In the genomic region with DNA sequence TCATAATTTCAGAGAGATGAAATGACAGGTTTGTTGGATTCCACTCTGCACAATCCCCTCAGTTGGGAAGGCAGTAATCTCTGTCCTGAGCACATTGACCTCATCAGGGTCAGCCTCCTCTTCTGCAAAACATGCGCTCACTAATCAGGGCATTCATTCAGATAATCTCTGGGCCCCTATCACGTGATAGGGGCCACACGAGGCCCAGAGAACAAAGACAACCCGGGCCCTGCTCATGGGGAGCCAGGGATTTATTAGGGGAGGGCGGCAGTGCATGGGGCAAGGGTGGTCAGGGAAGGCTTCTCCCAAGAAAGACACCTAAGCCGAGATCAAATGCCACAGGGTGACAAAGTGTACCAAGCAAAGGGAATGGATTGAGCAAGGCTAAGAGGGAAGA, we compare ENCODE assay signal across 9 cellular contexts. TPM values are rescaled to one million over a fixed set of nuclear protein-coding genes. Genes with fewer than 3 reads are reported as not detected.
DNase-seq lines count a peak whose midpoint lies in the region; ATAC-seq and TF ChIP-seq lines count a peak whose summit lies in the region.
"Had no signal": no experiment of that assay in that cellular context is flagged by ENCODE, and none has a peak within 500 bp of the region (broad histone marks: within the 10 kb centered on the region; RNA-seq: fewer than 3 reads in every experiment).

No MANE protein-coding gene starts in this region.

- TF ChIP-seq CTCF in GM10266 (IDR thresholded peaks at IDR 0.05; ENCODE audit: control insufficient read depth, insufficient read depth, low read depth, missing control alignments), result no peak

- intact Hi-C loops in activated T-helper 2 cell treated with anti-CD3 and anti-CD28 coated beads, Interferon-gamma antibody, Interleukin-2, Interleukin-4, amounts not matched to agents 10 μg/mL and 5 μg/mL and 100 μg/mL, durations not matched to agents 14 hours and 24 hours and 36 hours (cut with micrococcal nuclease), result loop anchor here (2.0 to 10.0 kb wide), 2 partner anchors 373 to 389 kb away; partner anchors contain the start of genes IMPDH2, IP6K1 and NDUFAF3

- H3K36me3 Mint-ChIP-seq in T-helper 2 cell treated with Interferon-gamma antibody and Interleukin-4, amounts not matched to agents 5 μg/mL and 100 μg/mL, for 36 hours (ENCODE audit: low read depth), result peaks cover 52% of the 10 kb centered on the region
- peaks cover 53% of the 10 kb centered on the region for H3K36me3 Mint-ChIP-seq in activated T-helper 2 cell treated with anti-CD3 and anti-CD28 coated beads, Interferon-gamma antibody, Interleukin-2, Interleukin-4, amounts not matched to agents 10 μg/mL and 5 μg/mL and 100 μg/mL, durations not matched to agents 14 hours and 24 hours and 36 hours (ENCODE audit: low read depth)
- peaks cover 31 to 69% of the 10 kb centered on the region in 2 donors for H3K36me3 Mint-ChIP-seq in stimulated activated naive B cell treated with anti-CD40 and anti-IgM and Interleukin-4, amounts not matched to agents 10 μg/mL and 1 μg/mL and 100 μg/mL, for 72 hours

- H3K27me3 Mint-ChIP-seq in T-helper 2 cell treated with Interferon-gamma antibody and Interleukin-4, amounts not matched to agents 5 μg/mL and 100 μg/mL, for 36 hours (ENCODE audit: low read depth), result no peaks in the 10 kb centered on the region
- no peaks in the 10 kb centered on the region for H3K27me3 Mint-ChIP-seq in activated T-helper 2 cell treated with anti-CD3 and anti-CD28 coated beads, Interferon-gamma antibody, Interleukin-2, Interleukin-4, amounts not matched to agents 10 μg/mL and 5 μg/mL and 100 μg/mL, durations not matched to agents 14 hours and 24 hours and 36 hours (ENCODE audit: low read depth)
- H3K27me3 Mint-ChIP-seq in stimulated activated naive B cell treated with anti-CD40 and anti-IgM and Interleukin-4, amounts not matched to agents 10 μg/mL and 1 μg/mL and 100 μg/mL, for 72 hours, result no peaks in the 10 kb centered on the region

- peak overlapping the region; percentile 96; the same call in 1 of the 2 replicates for H3K4me3 ChIP-seq in iPS-18c (ENCODE audit: insufficient read depth, low read depth, low read length)

- H3K4me3 Mint-ChIP-seq in T-helper 2 cell treated with Interferon-gamma antibody and Interleukin-4, amounts not matched to agents 5 μg/mL and 100 μg/mL, for 36 hours, result peak overlapping the region; percentile 91
- H3K4me3 Mint-ChIP-seq in activated T-helper 2 cell treated with anti-CD3 and anti-CD28 coated beads, Interferon-gamma antibody, Interleukin-2, Interleukin-4, amounts not matched to agents 10 μg/mL and 5 μg/mL and 100 μg/mL, durations not matched to agents 14 hours and 24 hours and 36 hours (ENCODE audit: low read depth), result peak overlapping the region; percentile 84
- H3K4me3 Mint-ChIP-seq in stimulated activated naive B cell treated with anti-CD40 and anti-IgM and Interleukin-4, amounts not matched to agents 10 μg/mL and 1 μg/mL and 100 μg/mL, for 72 hours, result peak overlapping the region; percentile 94

- peaks cover 53% of the 10 kb centered on the region for H3K4me1 Mint-ChIP-seq in T-helper 2 cell treated with Interferon-gamma antibody and Interleukin-4, amounts not matched to agents 5 μg/mL and 100 μg/mL, for 36 hours (ENCODE audit: low read depth)
- peaks cover 52% of the 10 kb centered on the region for H3K4me1 Mint-ChIP-seq in activated T-helper 2 cell treated with anti-CD3 and anti-CD28 coated beads, Interferon-gamma antibody, Interleukin-2, Interleukin-4, amounts not matched to agents 10 μg/mL and 5 μg/mL and 100 μg/mL, durations not matched to agents 14 hours and 24 hours and 36 hours (ENCODE audit: low read depth)
- peaks cover 50 to 71% of the 10 kb centered on the region in 2 donors for H3K4me1 Mint-ChIP-seq in stimulated activated naive B cell treated with anti-CD40 and anti-IgM and Interleukin-4, amounts not matched to agents 10 μg/mL and 1 μg/mL and 100 μg/mL, for 72 hours

- no peaks in the 10 kb centered on the region for H3K9me3 ChIP-seq in iPS-18c (ENCODE audit: control insufficient read depth, insufficient read depth, low read length)

- no peak for ATAC-seq in stimulated activated naive B cell treated with anti-CD40 and anti-IgM and Interleukin-4, amounts not matched to agents 10 μg/mL and 1 μg/mL and 100 μg/mL, for 72 hours (replicated peaks)

- peak overlapping the region; percentile 90 for H3K27ac Mint-ChIP-seq in T-helper 2 cell treated with Interferon-gamma antibody and Interleukin-4, amounts not matched to agents 5 μg/mL and 100 μg/mL, for 36 hours
- H3K27ac Mint-ChIP-seq in activated T-helper 2 cell treated with anti-CD3 and anti-CD28 coated beads, Interferon-gamma antibody, Interleukin-2, Interleukin-4, amounts not matched to agents 10 μg/mL and 5 μg/mL and 100 μg/mL, durations not matched to agents 14 hours and 24 hours and 36 hours, result peak overlapping the region; percentile 81
- H3K27ac Mint-ChIP-seq in stimulated activated naive B cell treated with anti-CD40 and anti-IgM and Interleukin-4, amounts not matched to agents 10 μg/mL and 1 μg/mL and 100 μg/mL, for 72 hours, result peak overlapping the region; percentile 96

- no peak for DNase-seq in T-helper 2 cell treated with Interferon-gamma antibody and Interleukin-4, amounts not matched to agents 5 μg/mL and 100 μg/mL, for 36 hours (ENCODE audit: low spot score)
- no peak for DNase-seq in T-helper 2 cell
- DNase-seq in activated T-helper 2 cell treated with anti-CD3 and anti-CD28 coated beads, Interferon-gamma antibody, Interleukin-2, Interleukin-4, amounts not matched to agents 10 μg/mL and 5 μg/mL and 100 μg/mL, durations not matched to agents 14 hours and 24 hours and 36 hours (ENCODE audit: low spot score), result no peak
- no peak for DNase-seq in stimulated activated naive B cell treated with anti-CD40 and anti-IgM and Interleukin-4, amounts not matched to agents 10 μg/mL and 1 μg/mL and 100 μg/mL, for 72 hours
- DNase-seq in DMS53 (lab: John Stamatoyannopoulos, UW), result no peak
- no peak for DNase-seq in GM10266 (ENCODE audit: extremely low spot score)
- no peak for DNase-seq in activated effector memory CD4-positive, alpha-beta T cell treated with Interleukin-2 at 50 U/mL for 16 hours

- H3K9me3 Mint-ChIP-seq in T-helper 2 cell treated with Interferon-gamma antibody and Interleukin-4, amounts not matched to agents 5 μg/mL and 100 μg/mL, for 36 hours, result no peaks in the 10 kb centered on the region
- H3K9me3 Mint-ChIP-seq in activated T-helper 2 cell treated with anti-CD3 and anti-CD28 coated beads, Interferon-gamma antibody, Interleukin-2, Interleukin-4, amounts not matched to agents 10 μg/mL and 5 μg/mL and 100 μg/mL, durations not matched to agents 14 hours and 24 hours and 36 hours, result no peaks in the 10 kb centered on the region
- H3K9me3 Mint-ChIP-seq in stimulated activated naive B cell treated with anti-CD40 and anti-IgM and Interleukin-4, amounts not matched to agents 10 μg/mL and 1 μg/mL and 100 μg/mL, for 72 hours, result no peaks in the 10 kb centered on the region

RNA-seq across cellular contexts. Expression of gene TCTA, which starts 1.1 kb away (rescaled TPM):
- 18.9 and 19.4 TPM in 2 replicates for total RNA-seq in activated T-helper 2 cell treated with anti-CD3 and anti-CD28 coated beads, Interferon-gamma antibody, Interleukin-2, Interleukin-4, amounts not matched to agents 10 μg/mL and 5 μg/mL and 100 μg/mL, durations not matched to agents 14 hours and 24 hours and 36 hours

RNA-seq across cellular contexts. Expression of gene RHOA, which starts 1.6 kb away (rescaled TPM):
- total RNA-seq in activated T-helper 2 cell treated with anti-CD3 and anti-CD28 coated beads, Interferon-gamma antibody, Interleukin-2, Interleukin-4, amounts not matched to agents 10 μg/mL and 5 μg/mL and 100 μg/mL, durations not matched to agents 14 hours and 24 hours and 36 hours, result 425 and 428 TPM in 2 replicates

RNA-seq across cellular contexts. Expression of gene AMT, which starts 8.9 kb away (rescaled TPM):
- 3.9 and 5.0 TPM in 2 replicates for total RNA-seq in activated T-helper 2 cell treated with anti-CD3 and anti-CD28 coated beads, Interferon-gamma antibody, Interleukin-2, Interleukin-4, amounts not matched to agents 10 μg/mL and 5 μg/mL and 100 μg/mL, durations not matched to agents 14 hours and 24 hours and 36 hours
- total RNA-seq: H4 had no signal

RNA-seq across cellular contexts. Expression of gene NICN1, which starts 15.8 kb away (rescaled TPM):
- 13.0 and 16.1 TPM in 2 replicates for total RNA-seq in activated T-helper 2 cell treated with anti-CD3 and anti-CD28 coated beads, Interferon-gamma antibody, Interleukin-2, Interleukin-4, amounts not matched to agents 10 μg/mL and 5 μg/mL and 100 μg/mL, durations not matched to agents 14 hours and 24 hours and 36 hours

RNA-seq across cellular contexts. Expression of gene GPX1, which starts 55.2 kb away (rescaled TPM):
- total RNA-seq in activated T-helper 2 cell treated with anti-CD3 and anti-CD28 coated beads, Interferon-gamma antibody, Interleukin-2, Interleukin-4, amounts not matched to agents 10 μg/mL and 5 μg/mL and 100 μg/mL, durations not matched to agents 14 hours and 24 hours and 36 hours, result 168 and 173 TPM in 2 replicates
